ENCODE assay signal across 8 cellular contexts in the genomic region with DNA sequence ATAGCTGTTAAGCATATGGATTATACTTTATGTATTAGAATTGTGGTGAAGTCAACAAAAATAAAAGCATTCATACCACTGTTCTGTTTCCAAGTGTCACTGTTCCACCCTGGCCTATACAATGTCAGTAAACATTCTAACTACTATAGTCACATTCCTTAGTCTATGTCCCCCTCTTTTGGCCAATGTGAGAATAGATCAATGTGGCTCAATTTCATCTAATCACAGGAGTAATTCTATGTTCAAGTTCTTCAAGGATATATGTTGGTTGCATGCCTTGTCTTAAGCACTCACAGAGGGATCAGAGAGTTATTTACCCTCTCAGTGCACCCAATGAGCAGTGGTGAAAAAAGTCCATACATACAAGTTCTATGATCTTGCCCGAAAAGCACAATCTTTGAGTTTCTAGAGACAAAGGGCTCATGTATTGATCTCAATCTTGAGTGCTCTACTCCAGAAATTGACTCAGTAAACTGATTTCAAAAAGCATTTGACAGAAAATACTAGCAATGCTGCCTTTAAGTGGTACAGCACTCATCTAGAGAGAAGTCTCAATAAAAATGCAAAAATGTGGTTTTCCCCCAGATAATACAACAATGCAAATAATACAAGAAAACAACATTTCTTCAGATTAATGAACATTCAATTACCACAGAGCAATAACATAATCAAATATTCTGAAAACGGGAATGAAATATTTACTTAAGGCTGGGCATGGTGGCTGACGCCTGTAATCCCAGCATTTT. TPM values are rescaled to one million over a fixed set of nuclear protein-coding genes. Genes with fewer than 3 reads are reported as not detected.
DNase-seq lines count a peak whose midpoint lies in the region; ATAC-seq, FAIRE-seq and TF ChIP-seq lines count a peak whose summit lies in the region.

No MANE protein-coding gene starts in this region.

- H3K4me3 ChIP-seq in choroid plexus epithelial cell (ENCODE audit: low read depth, low read length), result no peak overlapping the region

- DNase-seq in CD14-positive monocyte (ENCODE audit: low spot score) (no peak), GM18507 (ENCODE audit: extremely low spot score, insufficient read length, low read depth) (peak; percentile 2), NCI-H774 (lab: John Stamatoyannopoulos, UW) (peak; percentile 59), choroid plexus epithelial cell (ENCODE audit: low read depth) (peak; percentile 69), myocyte (ENCODE audit: low read depth) (peak; percentile 57), islet precursor cell (no peak)
- no peak for DNase-seq in stimulated activated CD4-positive, alpha-beta T cell treated with anti-CD3 and anti-CD28 coated beads, Interleukin-2, amount 100 ng/mL, for 48 hours

- H3K27me3 Mint-ChIP-seq in CD14-positive monocyte (ENCODE audit: low read depth in 3 of 3), result no peaks in the 10 kb centered on the region

- H3K36me3 Mint-ChIP-seq in CD14-positive monocyte, result peaks cover 0 to 2% of the 10 kb centered on the region in 2 donors

- H3K4me1 Mint-ChIP-seq in CD14-positive monocyte, result no peaks in the 10 kb centered on the region

- TF ChIP-seq CTCF in CD14-positive monocyte (IDR thresholded peaks at IDR 0.05) (peak; percentile 29), choroid plexus epithelial cell (conservative IDR thresholded peaks at IDR 0.05; ENCODE audit: low read depth, low read length) (peak; percentile 62)

- H3K27ac Mint-ChIP-seq in CD14-positive monocyte, result no peak overlapping the region

- intact Hi-C loops in CD14-positive monocyte (cut with micrococcal nuclease), result loop anchor here in 1 of 2 donors (10.0 kb wide), 1 partner anchor 519 kb away; no protein-coding TSS in a partner anchor

- peak; percentile 63 for ATAC-seq in HG02981 (IDR thresholded peaks at IDR 0.05; ENCODE audit: unreplicated experiment)

- FAIRE-seq in GM18507 (lab: Jason Lieb, UNC), result peak; percentile 81

- no peak overlapping the region for H3K4me3 Mint-ChIP-seq in CD14-positive monocyte

- no peaks in the 10 kb centered on the region for H3K9me3 Mint-ChIP-seq in CD14-positive monocyte

RNA-seq across cellular contexts. Expression of a gene that starts 16.5 kb away (rescaled TPM):
- polyA plus RNA-seq in CD14-positive monocyte, result not detected
- not detected in 2 replicates for total RNA-seq in myocyte
- polyA plus RNA-seq in myocyte (2012), result 0.08 TPM

Comparison
In these comparisons a context has a peak if more than half of its experiments do, and no peak if none do; other contexts are left out.
1. DNase-seq: peak in GM18507 (single experiment), NCI-H774 (single experiment), choroid plexus epithelial cell (single experiment) and myocyte (single experiment); none in CD14-positive monocyte (single experiment), islet precursor cell (single experiment) and stimulated activated CD4-positive, alpha-beta T cell treated with anti-CD3 and anti-CD28 coated beads, Interleukin-2, amount 100 ng/mL, for 48 hours (0 of 2).